Comparison of ENCODE assay signal across 8 cellular contexts in the genomic region with DNA sequence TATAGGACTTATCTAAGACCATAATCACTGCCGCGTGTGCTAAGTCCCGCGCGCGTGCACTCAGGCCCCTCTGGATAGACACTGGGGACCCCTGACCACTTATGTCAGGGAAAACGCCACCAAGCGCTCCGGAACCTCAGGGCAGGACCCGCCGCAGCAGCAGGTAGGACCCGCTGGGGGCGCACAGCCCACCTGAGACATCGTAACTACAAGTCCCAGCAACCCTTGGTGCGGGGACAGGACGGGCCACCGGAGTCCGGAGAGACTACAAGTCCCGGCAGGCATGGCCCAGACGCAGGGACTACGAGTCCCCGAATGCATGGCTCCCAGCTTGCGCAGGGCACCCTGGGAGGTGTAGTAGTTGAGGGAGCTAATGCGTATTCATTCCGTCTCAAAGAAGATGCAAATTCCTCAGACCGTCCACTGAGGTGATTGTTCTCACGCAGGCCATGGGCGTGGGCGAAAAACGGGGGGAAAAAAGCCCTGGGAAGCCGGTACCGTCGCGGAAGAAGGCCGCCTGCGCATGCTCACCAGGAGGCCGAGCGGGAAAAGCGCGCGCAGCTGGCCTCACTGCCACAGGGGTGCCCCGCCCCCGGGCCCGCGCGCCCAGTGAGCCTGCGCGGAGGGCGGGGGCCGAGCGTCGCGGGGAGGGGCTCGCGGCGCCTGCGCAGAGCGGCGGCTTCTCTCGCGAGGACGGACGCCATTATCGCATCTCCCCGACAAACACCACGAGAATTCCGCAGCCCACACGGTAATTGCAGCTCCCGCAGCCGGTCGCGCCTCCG. TPM values are rescaled to one million over a fixed set of nuclear protein-coding genes. Genes with fewer than 3 reads are reported as not detected.
DNase-seq lines count a peak whose midpoint lies in the region; ATAC-seq and TF ChIP-seq lines count a peak whose summit lies in the region.

A gene with protein sequence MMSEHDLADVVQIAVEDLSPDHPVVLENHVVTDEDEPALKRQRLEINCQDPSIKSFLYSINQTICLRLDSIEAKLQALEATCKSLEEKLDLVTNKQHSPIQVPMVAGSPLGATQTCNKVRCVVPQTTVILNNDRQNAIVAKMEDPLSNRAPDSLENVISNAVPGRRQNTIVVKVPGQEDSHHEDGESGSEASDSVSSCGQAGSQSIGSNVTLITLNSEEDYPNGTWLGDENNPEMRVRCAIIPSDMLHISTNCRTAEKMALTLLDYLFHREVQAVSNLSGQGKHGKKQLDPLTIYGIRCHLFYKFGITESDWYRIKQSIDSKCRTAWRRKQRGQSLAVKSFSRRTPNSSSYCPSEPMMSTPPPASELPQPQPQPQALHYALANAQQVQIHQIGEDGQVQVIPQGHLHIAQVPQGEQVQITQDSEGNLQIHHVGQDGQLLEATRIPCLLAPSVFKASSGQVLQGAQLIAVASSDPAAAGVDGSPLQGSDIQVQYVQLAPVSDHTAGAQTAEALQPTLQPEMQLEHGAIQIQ (plus strand): TSS at position 670 of the 785 bp plus-strand sequence. CDS start 23,682 bp downstream, outside the sequence.

- H3K36me3 Mint-ChIP-seq in activated naive CD8-positive, alpha-beta T cell, result peaks cover 6% of the 10 kb centered on the region

- peak within 1 kb of the TSS; percentile 99 for H3K4me3 Mint-ChIP-seq in activated naive CD8-positive, alpha-beta T cell

- peaks cover 18% of the 10 kb centered on the region for H3K4me1 ChIP-seq in testis

- no peaks in the 10 kb centered on the region for H3K9me3 ChIP-seq in testis

- peak; percentile 100 for DNase-seq in GM12865 (ENCODE audit: low read depth)
- DNase-seq in NCI-H1105 (lab: John Stamatoyannopoulos, UW), result peak; percentile 85
- peak; percentile 95 for DNase-seq in SKM-1 treated with dmso at 0.1 percent for 144 hours (lab: John Stamatoyannopoulos, UW; ENCODE audit: unreplicated experiment)
- DNase-seq in glomerular visceral epithelial cell (ENCODE audit: extremely low spot score), result peak; percentile 97
- DNase-seq in omental fat pad (ENCODE audit: low spot score), result peak; percentile 87
- DNase-seq in testis, result peak; percentile 99

- ATAC-seq in HG02642 (IDR thresholded peaks at IDR 0.05; ENCODE audit: poor library complexity, unreplicated experiment) (peak; percentile 83), omental fat pad (ENCODE audit: low FRiP score) (peak; percentile 95)

- peak; percentile 63 for TF ChIP-seq CTCF in GM12865 (IDR thresholded peaks at IDR 0.05; ENCODE audit: insufficient read depth, low read depth, low read length, missing control alignments)
- no peak for TF ChIP-seq CTCF in omental fat pad (IDR thresholded peaks at IDR 0.05)
- peak in 2 of 3 experiments; percentile 54 for TF ChIP-seq CTCF in testis (IDR thresholded peaks at IDR 0.05)

- peak within 1 kb of the TSS; percentile 100 for H3K27ac Mint-ChIP-seq in activated naive CD8-positive, alpha-beta T cell

- intact Hi-C loops in testis (cut with DNase I; ENCODE audit: low total_unique reads), result no loop called here

- H3K27ac ChIP-seq in testis, result peak within 1 kb of the TSS; percentile 93 to 98

- H3K9me3 Mint-ChIP-seq in activated naive CD8-positive, alpha-beta T cell (ENCODE audit: low read depth), result no peaks in the 10 kb centered on the region

- peak; percentile 42 for TF ChIP-seq POLR2A in testis (IDR thresholded peaks at IDR 0.05)

- WGBS in testis, 2 donors, result 0 to 4% methylated on average over 5 to 73 of the region's 73 CpGs

- no peaks in the 10 kb centered on the region for H3K27me3 ChIP-seq in testis

- no peaks in the 10 kb centered on the region for H3K36me3 ChIP-seq in testis (ENCODE audit: low read depth, missing control alignments)

- H3K4me3 ChIP-seq in GM12865 (ENCODE audit: low read depth, low read length), result peak within 1 kb of the TSS; percentile 93
- H3K4me3 ChIP-seq in testis, result peak within 1 kb of the TSS; percentile 83 to 90

- peaks cover 35% of the 10 kb centered on the region for H3K4me1 Mint-ChIP-seq in activated naive CD8-positive, alpha-beta T cell (ENCODE audit: low read depth)

- H3K27me3 Mint-ChIP-seq in activated naive CD8-positive, alpha-beta T cell, result peaks cover 2% of the 10 kb centered on the region

RNA-seq across cellular contexts. Expression of the gene that starts here (rescaled TPM):
- total RNA-seq in omental fat pad, result 10 to 100 TPM; 20.5 to 35.8 (median 24.6) TPM
- 10 to 100 TPM; 55.9 to 60.2 TPM for total RNA-seq in testis
- 25.3 TPM for polyA plus RNA-seq in testis (ENCODE audit: insufficient read depth, low read depth, low replicate concordance)

Comparison
In these comparisons a context has a peak if more than half of its experiments do, and no peak if none do; other contexts are left out.
1. Peak in every context shown above with its lines: DNase-seq, ATAC-seq, H3K4me3 ChIP-seq and H3K27ac ChIP-seq.
2. CTCF ChIP-seq: peak in GM12865 (single experiment) and testis (2 of 3); none in omental fat pad (0 of 3).